Comparison of ENCODE assay signal across 1 cellular context in genomic region chr3:58249358-58250092, GRCh38.
TF ChIP-seq lines count a peak whose summit lies in the region.

No MANE protein-coding gene starts in this region.

TF ChIP-seq in IMR-90, 13 proteins besides CTCF, POLR2A, EP300 and RAD21:
- TF ChIP-seq FOS (IDR thresholded peaks at IDR 0.05; ENCODE audit: low read depth, low read length) (no peak), RFX5 (IDR thresholded peaks at IDR 0.05; ENCODE audit: low read depth, low read length) (no peak), MAZ (IDR thresholded peaks at IDR 0.05; ENCODE audit: borderline replicate concordance, low read depth, low read length) (no peak), SMC3 (IDR thresholded peaks at IDR 0.05; ENCODE audit: low read depth, low read length) (no peak), NFE2L2 (IDR thresholded peaks at IDR 0.05; ENCODE audit: low read depth, low read length) (no peak), MAFK (IDR thresholded peaks at IDR 0.05; ENCODE audit: low read depth, low read length) (no peak), CHD1 (IDR thresholded peaks at IDR 0.05; ENCODE audit: low read depth, low read length) (no peak), CEBPB (IDR thresholded peaks at IDR 0.05; ENCODE audit: low read depth, low read length) (no peak), MXI1 (IDR thresholded peaks at IDR 0.05; ENCODE audit: borderline replicate concordance, low read depth, low read length) (no peak), RCOR1 (IDR thresholded peaks at IDR 0.05; ENCODE audit: insufficient replicate concordance, low read length) (no peak), BHLHE40 (IDR thresholded peaks at IDR 0.05; ENCODE audit: low read depth, low read length) (no peak)
- TF ChIP-seq, protein P1, sequence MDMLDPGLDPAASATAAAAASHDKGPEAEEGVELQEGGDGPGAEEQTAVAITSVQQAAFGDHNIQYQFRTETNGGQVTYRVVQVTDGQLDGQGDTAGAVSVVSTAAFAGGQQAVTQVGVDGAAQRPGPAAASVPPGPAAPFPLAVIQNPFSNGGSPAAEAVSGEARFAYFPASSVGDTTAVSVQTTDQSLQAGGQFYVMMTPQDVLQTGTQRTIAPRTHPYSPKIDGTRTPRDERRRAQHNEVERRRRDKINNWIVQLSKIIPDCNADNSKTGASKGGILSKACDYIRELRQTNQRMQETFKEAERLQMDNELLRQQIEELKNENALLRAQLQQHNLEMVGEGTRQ (IDR thresholded peaks at IDR 0.05; ENCODE audit: low read depth, low read length): no peak
- TF ChIP-seq, protein P2, sequence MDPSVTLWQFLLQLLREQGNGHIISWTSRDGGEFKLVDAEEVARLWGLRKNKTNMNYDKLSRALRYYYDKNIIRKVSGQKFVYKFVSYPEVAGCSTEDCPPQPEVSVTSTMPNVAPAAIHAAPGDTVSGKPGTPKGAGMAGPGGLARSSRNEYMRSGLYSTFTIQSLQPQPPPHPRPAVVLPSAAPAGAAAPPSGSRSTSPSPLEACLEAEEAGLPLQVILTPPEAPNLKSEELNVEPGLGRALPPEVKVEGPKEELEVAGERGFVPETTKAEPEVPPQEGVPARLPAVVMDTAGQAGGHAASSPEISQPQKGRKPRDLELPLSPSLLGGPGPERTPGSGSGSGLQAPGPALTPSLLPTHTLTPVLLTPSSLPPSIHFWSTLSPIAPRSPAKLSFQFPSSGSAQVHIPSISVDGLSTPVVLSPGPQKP (IDR thresholded peaks at IDR 0.05; ENCODE audit: borderline replicate concordance, low read depth, low read length): no peak
